ENCODE assay signal across 17 cellular contexts in genomic region chr5:169828385-169828784, GRCh38.
DNase-seq lines count a peak whose midpoint lies in the region; ATAC-seq and TF ChIP-seq lines count a peak whose summit lies in the region.
"Had no signal": no experiment of that assay in that cellular context is flagged by ENCODE, and none has a peak within 500 bp of the region (broad histone marks: within the 10 kb centered on the region; RNA-seq: fewer than 3 reads in every experiment).

No MANE protein-coding gene starts in this region.

- H3K27me3 ChIP-seq in CD8-positive, alpha-beta T cell (ENCODE audit: insufficient read depth, low read length), result no peaks in the 10 kb centered on the region
- H3K27me3 ChIP-seq: colonic mucosa, ovary had no signal

- intact Hi-C loops in CD8-positive, alpha-beta T cell (cut with DNase I, micrococcal nuclease), result no loop called here

- no peak for ATAC-seq in CD8-positive, alpha-beta T cell
- ATAC-seq in GM19035 (IDR thresholded peaks at IDR 0.05; ENCODE audit: unreplicated experiment), result peak; percentile 47
- ATAC-seq in HG03039 (IDR thresholded peaks at IDR 0.05; ENCODE audit: unreplicated experiment), result peak; percentile 71
- peak; percentile 75 for ATAC-seq in activated naive CD8-positive, alpha-beta T cell treated with anti-CD3 and anti-CD28 coated beads, Interleukin-2, amount 50 U/mL, for 24 hours
- no peak for ATAC-seq in GM21576 (IDR thresholded peaks at IDR 0.05; ENCODE audit: unreplicated experiment)
- no peak for ATAC-seq in GM21447 (IDR thresholded peaks at IDR 0.05; ENCODE audit: unreplicated experiment)
- ATAC-seq: T-cell had no signal

- CTCF ChIA-PET in CD8-positive, alpha-beta T cell (lab: Charles Lee), result no interaction called here

- H3K27ac ChIP-seq in CD8-positive, alpha-beta T cell (ENCODE audit: low read depth, low read length), result no peak overlapping the region
- H3K27ac ChIP-seq: colonic mucosa, ovary, PC-9, skin epidermis had no signal

- no peaks in the 10 kb centered on the region for H3K9me3 Mint-ChIP-seq in CD8-positive, alpha-beta T cell
- H3K9me3 Mint-ChIP-seq in activated naive CD8-positive, alpha-beta T cell treated with anti-CD3 and anti-CD28 coated beads, Interleukin-2, amount 50 U/mL, for 24 hours, result no peaks in the 10 kb centered on the region
- H3K9me3 Mint-ChIP-seq: mesothelial cell of epicardium, T-cell had no signal

- POLR2A ChIA-PET in CD8-positive, alpha-beta T cell (lab: Charles Lee), result interaction anchor here (1.0 kb wide), 1 partner anchor 9 kb away, joined by 3 read pairs; no protein-coding TSS in a partner anchor

- no peaks in the 10 kb centered on the region for H3K4me1 ChIP-seq in CD8-positive, alpha-beta T cell (ENCODE audit: insufficient read depth, low read length)
- H3K4me1 ChIP-seq: colonic mucosa had no signal

- no peak overlapping the region for H3K4me3 ChIP-seq in CD8-positive, alpha-beta T cell (ENCODE audit: low read depth, low read length)
- no peak overlapping the region for H3K4me3 ChIP-seq in foreskin fibroblast (ENCODE audit: low read depth in 1 of 2, low read length in 2 of 2)
- H3K4me3 ChIP-seq: colonic mucosa, ovary, PC-9, skin epidermis had no signal

- DNase-seq in CD8-positive, alpha-beta T cell, result no peak
- DNase-seq in activated naive CD8-positive, alpha-beta T cell treated with anti-CD3 and anti-CD28 coated beads, Interleukin-2, amount 50 U/mL, for 24 hours, result no peak
- no peak for DNase-seq in Ammon's horn (ENCODE audit: low spot score)
- DNase-seq in foreskin fibroblast, result no peak
- DNase-seq: amniotic stem cell, colonic mucosa, NCI-H1930, NCI-H526, ovary, PC-9, T-cell had no signal

- peak overlapping the region; percentile 46 for H3K27ac Mint-ChIP-seq in CD8-positive, alpha-beta T cell
- peak overlapping the region; percentile 28 for H3K27ac Mint-ChIP-seq in activated naive CD8-positive, alpha-beta T cell treated with anti-CD3 and anti-CD28 coated beads, Interleukin-2, amount 50 U/mL, for 24 hours
- H3K27ac Mint-ChIP-seq: mesothelial cell of epicardium had no signal

- H3K27me3 Mint-ChIP-seq in CD8-positive, alpha-beta T cell (ENCODE audit: low read depth), result no peaks in the 10 kb centered on the region
- H3K27me3 Mint-ChIP-seq in activated naive CD8-positive, alpha-beta T cell treated with anti-CD3 and anti-CD28 coated beads, Interleukin-2, amount 50 U/mL, for 24 hours, result no peaks in the 10 kb centered on the region
- H3K27me3 Mint-ChIP-seq: T-cell had no signal

- no peaks in the 10 kb centered on the region for H3K9me3 ChIP-seq in CD8-positive, alpha-beta T cell (ENCODE audit: low read length)
- H3K9me3 ChIP-seq: colonic mucosa, ovary had no signal

- H3K4me1 Mint-ChIP-seq in CD8-positive, alpha-beta T cell (ENCODE audit: low read depth), result peaks cover 5% of the 10 kb centered on the region
- H3K4me1 Mint-ChIP-seq in activated naive CD8-positive, alpha-beta T cell treated with anti-CD3 and anti-CD28 coated beads, Interleukin-2, amount 50 U/mL, for 24 hours, result peaks cover 29% of the 10 kb centered on the region

- H3K36me3 Mint-ChIP-seq in CD8-positive, alpha-beta T cell, result peaks cover 57% of the 10 kb centered on the region
- H3K36me3 Mint-ChIP-seq in activated naive CD8-positive, alpha-beta T cell treated with anti-CD3 and anti-CD28 coated beads, Interleukin-2, amount 50 U/mL, for 24 hours (ENCODE audit: low read depth), result peaks cover 34% of the 10 kb centered on the region
- H3K36me3 Mint-ChIP-seq: mesothelial cell of epicardium had no signal

- H3K4me3 Mint-ChIP-seq in CD8-positive, alpha-beta T cell, result no peak overlapping the region
- no peak overlapping the region for H3K4me3 Mint-ChIP-seq in activated naive CD8-positive, alpha-beta T cell treated with anti-CD3 and anti-CD28 coated beads, Interleukin-2, amount 50 U/mL, for 24 hours
- H3K4me3 Mint-ChIP-seq: mesothelial cell of epicardium, T-cell had no signal

- H3K36me3 ChIP-seq in CD8-positive, alpha-beta T cell (ENCODE audit: insufficient read depth, low read length), result no peaks in the 10 kb centered on the region
- H3K36me3 ChIP-seq: colonic mucosa, ovary had no signal

- no peak for TF ChIP-seq CTCF in CD8-positive, alpha-beta T cell (IDR thresholded peaks at IDR 0.05)
- TF ChIP-seq CTCF in foreskin fibroblast (IDR thresholded peaks at IDR 0.05; ENCODE audit: low read depth, low read length), result no peak

Comparison
In these comparisons a context has a peak if more than half of its experiments do, and no peak if none do; other contexts are left out.
1. ATAC-seq: peak in GM19035 (single experiment), HG03039 (single experiment) and activated naive CD8-positive, alpha-beta T cell treated with anti-CD3 and anti-CD28 coated beads, Interleukin-2, amount 50 U/mL, for 24 hours (single experiment); none in CD8-positive, alpha-beta T cell (single experiment), GM21576 (single experiment) and GM21447 (single experiment).